ENCODE assay signal across 2 cellular contexts in genomic region chr2:195017890-195018289, GRCh38.
TF ChIP-seq lines count a peak whose summit lies in the region.

No MANE protein-coding gene starts in this region.

TF ChIP-seq in HCT116, 20 proteins besides CTCF, POLR2A, EP300 and RAD21 (continued from another document):
- TF ChIP-seq, protein P1, sequence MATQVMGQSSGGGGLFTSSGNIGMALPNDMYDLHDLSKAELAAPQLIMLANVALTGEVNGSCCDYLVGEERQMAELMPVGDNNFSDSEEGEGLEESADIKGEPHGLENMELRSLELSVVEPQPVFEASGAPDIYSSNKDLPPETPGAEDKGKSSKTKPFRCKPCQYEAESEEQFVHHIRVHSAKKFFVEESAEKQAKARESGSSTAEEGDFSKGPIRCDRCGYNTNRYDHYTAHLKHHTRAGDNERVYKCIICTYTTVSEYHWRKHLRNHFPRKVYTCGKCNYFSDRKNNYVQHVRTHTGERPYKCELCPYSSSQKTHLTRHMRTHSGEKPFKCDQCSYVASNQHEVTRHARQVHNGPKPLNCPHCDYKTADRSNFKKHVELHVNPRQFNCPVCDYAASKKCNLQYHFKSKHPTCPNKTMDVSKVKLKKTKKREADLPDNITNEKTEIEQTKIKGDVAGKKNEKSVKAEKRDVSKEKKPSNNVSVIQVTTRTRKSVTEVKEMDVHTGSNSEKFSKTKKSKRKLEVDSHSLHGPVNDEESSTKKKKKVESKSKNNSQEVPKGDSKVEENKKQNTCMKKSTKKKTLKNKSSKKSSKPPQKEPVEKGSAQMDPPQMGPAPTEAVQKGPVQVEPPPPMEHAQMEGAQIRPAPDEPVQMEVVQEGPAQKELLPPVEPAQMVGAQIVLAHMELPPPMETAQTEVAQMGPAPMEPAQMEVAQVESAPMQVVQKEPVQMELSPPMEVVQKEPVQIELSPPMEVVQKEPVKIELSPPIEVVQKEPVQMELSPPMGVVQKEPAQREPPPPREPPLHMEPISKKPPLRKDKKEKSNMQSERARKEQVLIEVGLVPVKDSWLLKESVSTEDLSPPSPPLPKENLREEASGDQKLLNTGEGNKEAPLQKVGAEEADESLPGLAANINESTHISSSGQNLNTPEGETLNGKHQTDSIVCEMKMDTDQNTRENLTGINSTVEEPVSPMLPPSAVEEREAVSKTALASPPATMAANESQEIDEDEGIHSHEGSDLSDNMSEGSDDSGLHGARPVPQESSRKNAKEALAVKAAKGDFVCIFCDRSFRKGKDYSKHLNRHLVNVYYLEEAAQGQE (IDR thresholded peaks at IDR 0.05; ENCODE audit: low read depth): no peak
- TF ChIP-seq, protein P2, sequence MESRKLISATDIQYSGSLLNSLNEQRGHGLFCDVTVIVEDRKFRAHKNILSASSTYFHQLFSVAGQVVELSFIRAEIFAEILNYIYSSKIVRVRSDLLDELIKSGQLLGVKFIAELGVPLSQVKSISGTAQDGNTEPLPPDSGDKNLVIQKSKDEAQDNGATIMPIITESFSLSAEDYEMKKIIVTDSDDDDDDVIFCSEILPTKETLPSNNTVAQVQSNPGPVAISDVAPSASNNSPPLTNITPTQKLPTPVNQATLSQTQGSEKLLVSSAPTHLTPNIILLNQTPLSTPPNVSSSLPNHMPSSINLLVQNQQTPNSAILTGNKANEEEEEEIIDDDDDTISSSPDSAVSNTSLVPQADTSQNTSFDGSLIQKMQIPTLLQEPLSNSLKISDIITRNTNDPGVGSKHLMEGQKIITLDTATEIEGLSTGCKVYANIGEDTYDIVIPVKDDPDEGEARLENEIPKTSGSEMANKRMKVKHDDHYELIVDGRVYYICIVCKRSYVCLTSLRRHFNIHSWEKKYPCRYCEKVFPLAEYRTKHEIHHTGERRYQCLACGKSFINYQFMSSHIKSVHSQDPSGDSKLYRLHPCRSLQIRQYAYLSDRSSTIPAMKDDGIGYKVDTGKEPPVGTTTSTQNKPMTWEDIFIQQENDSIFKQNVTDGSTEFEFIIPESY (IDR thresholded peaks at IDR 0.05; ENCODE audit: extremely low read depth, insufficient replicate concordance, low read length): no peak
- TF ChIP-seq CEBPB (IDR thresholded peaks at IDR 0.05; ENCODE audit: low read depth): no peak
- no peak for TF ChIP-seq YY1 (IDR thresholded peaks at IDR 0.05; ENCODE audit: extremely low read depth, insufficient replicate concordance, low read depth, low read length)
- TF ChIP-seq EZH2phosphoT487 (IDR thresholded peaks at IDR 0.05; ENCODE audit: borderline replicate concordance): no peak
- no peak for TF ChIP-seq SRF (IDR thresholded peaks at IDR 0.05; ENCODE audit: low read depth)
- TF ChIP-seq, protein P3, sequence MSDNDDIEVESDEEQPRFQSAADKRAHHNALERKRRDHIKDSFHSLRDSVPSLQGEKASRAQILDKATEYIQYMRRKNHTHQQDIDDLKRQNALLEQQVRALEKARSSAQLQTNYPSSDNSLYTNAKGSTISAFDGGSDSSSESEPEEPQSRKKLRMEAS (IDR thresholded peaks at IDR 0.05): no peak
- TF ChIP-seq POLR2AphosphoS5 (IDR thresholded peaks at IDR 0.05; ENCODE audit: low read depth, low read length): no peak
- TF ChIP-seq TCF7L2 (IDR thresholded peaks at IDR 0.05; ENCODE audit: borderline replicate concordance, extremely low read depth, insufficient read depth, insufficient read length): no peak
- TF ChIP-seq JUND (IDR thresholded peaks at IDR 0.05): no peak
- TF ChIP-seq SIN3A (IDR thresholded peaks at IDR 0.05; ENCODE audit: low read depth): no peak
- TF ChIP-seq ELF1 (IDR thresholded peaks at IDR 0.05; ENCODE audit: borderline replicate concordance, low read depth): no peak
- TF ChIP-seq EGR1 (IDR thresholded peaks at IDR 0.05; ENCODE audit: low read depth): no peak

TF ChIP-seq in WTC11, 78 proteins besides CTCF, POLR2A, EP300 and RAD21 (continued from another document):
- TF ChIP-seq AFF4 (CRISPR knock-in tag; IDR thresholded peaks at IDR 0.05; ENCODE audit: borderline replicate concordance): no peak
- TF ChIP-seq SOX15 (CRISPR knock-in tag; IDR thresholded peaks at IDR 0.05): no peak
- no peak for TF ChIP-seq ZNF121 (CRISPR knock-in tag; IDR thresholded peaks at IDR 0.05)
- TF ChIP-seq ZNF317 (CRISPR knock-in tag; IDR thresholded peaks at IDR 0.05; ENCODE audit: borderline replicate concordance, low read depth): no peak
- TF ChIP-seq NFATC4 (CRISPR knock-in tag; IDR thresholded peaks at IDR 0.05): no peak
- TF ChIP-seq NFE2L1 (CRISPR knock-in tag; IDR thresholded peaks at IDR 0.05): no peak
- no peak for TF ChIP-seq IRF2 (CRISPR knock-in tag; IDR thresholded peaks at IDR 0.05; ENCODE audit: borderline replicate concordance, low read depth)
- TF ChIP-seq, protein P4, sequence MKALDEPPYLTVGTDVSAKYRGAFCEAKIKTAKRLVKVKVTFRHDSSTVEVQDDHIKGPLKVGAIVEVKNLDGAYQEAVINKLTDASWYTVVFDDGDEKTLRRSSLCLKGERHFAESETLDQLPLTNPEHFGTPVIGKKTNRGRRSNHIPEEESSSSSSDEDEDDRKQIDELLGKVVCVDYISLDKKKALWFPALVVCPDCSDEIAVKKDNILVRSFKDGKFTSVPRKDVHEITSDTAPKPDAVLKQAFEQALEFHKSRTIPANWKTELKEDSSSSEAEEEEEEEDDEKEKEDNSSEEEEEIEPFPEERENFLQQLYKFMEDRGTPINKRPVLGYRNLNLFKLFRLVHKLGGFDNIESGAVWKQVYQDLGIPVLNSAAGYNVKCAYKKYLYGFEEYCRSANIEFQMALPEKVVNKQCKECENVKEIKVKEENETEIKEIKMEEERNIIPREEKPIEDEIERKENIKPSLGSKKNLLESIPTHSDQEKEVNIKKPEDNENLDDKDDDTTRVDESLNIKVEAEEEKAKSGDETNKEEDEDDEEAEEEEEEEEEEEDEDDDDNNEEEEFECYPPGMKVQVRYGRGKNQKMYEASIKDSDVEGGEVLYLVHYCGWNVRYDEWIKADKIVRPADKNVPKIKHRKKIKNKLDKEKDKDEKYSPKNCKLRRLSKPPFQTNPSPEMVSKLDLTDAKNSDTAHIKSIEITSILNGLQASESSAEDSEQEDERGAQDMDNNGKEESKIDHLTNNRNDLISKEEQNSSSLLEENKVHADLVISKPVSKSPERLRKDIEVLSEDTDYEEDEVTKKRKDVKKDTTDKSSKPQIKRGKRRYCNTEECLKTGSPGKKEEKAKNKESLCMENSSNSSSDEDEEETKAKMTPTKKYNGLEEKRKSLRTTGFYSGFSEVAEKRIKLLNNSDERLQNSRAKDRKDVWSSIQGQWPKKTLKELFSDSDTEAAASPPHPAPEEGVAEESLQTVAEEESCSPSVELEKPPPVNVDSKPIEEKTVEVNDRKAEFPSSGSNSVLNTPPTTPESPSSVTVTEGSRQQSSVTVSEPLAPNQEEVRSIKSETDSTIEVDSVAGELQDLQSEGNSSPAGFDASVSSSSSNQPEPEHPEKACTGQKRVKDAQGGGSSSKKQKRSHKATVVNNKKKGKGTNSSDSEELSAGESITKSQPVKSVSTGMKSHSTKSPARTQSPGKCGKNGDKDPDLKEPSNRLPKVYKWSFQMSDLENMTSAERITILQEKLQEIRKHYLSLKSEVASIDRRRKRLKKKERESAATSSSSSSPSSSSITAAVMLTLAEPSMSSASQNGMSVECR (CRISPR knock-in tag; IDR thresholded peaks at IDR 0.05; ENCODE audit: borderline replicate concordance): no peak
- TF ChIP-seq ZBTB43 (CRISPR knock-in tag; IDR thresholded peaks at IDR 0.05): no peak
- TF ChIP-seq PRRX2 (CRISPR knock-in tag; IDR thresholded peaks at IDR 0.05): no peak
- TF ChIP-seq ERG (CRISPR knock-in tag; IDR thresholded peaks at IDR 0.05): no peak
- no peak for TF ChIP-seq RELA (CRISPR knock-in tag; IDR thresholded peaks at IDR 0.05; ENCODE audit: borderline replicate concordance)
- no peak for TF ChIP-seq ATF3 (CRISPR knock-in tag; conservative IDR thresholded peaks at IDR 0.05)
